Comparison of ENCODE assay signal across 1 cellular context in the genomic region with DNA sequence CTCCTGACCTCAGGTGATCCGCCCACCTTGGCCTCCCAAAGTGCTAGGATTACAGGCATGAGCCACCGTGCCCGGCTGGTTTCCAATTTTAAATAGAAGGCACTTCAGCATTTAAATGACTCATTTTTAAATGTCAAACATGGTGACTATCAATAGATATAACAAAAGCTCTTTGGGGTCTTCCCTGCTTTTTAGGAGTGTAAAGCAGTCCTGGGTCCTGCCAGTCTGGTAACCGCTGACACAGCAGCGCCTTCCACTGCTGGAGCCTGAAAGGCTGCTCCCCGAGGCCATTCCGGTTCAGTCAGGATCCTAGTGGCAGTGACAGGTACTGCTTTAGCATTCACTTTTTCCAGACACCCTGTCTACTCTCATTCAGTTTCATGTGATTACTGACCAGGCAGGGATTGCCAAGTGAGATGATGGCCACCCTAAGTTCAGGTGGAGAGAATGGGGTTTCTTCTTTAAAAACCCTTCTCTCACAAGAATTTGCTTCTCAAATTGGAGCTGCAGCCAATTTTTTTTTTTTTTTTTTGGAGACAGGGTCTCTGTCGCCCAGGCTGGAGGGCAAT.
TF ChIP-seq lines count a peak whose summit lies in the region.

No MANE protein-coding gene starts in this region.

TF ChIP-seq in HepG2, 621 proteins besides CTCF, POLR2A, EP300 and RAD21 (continued from another document and continues in another):
- TF ChIP-seq, protein P1, sequence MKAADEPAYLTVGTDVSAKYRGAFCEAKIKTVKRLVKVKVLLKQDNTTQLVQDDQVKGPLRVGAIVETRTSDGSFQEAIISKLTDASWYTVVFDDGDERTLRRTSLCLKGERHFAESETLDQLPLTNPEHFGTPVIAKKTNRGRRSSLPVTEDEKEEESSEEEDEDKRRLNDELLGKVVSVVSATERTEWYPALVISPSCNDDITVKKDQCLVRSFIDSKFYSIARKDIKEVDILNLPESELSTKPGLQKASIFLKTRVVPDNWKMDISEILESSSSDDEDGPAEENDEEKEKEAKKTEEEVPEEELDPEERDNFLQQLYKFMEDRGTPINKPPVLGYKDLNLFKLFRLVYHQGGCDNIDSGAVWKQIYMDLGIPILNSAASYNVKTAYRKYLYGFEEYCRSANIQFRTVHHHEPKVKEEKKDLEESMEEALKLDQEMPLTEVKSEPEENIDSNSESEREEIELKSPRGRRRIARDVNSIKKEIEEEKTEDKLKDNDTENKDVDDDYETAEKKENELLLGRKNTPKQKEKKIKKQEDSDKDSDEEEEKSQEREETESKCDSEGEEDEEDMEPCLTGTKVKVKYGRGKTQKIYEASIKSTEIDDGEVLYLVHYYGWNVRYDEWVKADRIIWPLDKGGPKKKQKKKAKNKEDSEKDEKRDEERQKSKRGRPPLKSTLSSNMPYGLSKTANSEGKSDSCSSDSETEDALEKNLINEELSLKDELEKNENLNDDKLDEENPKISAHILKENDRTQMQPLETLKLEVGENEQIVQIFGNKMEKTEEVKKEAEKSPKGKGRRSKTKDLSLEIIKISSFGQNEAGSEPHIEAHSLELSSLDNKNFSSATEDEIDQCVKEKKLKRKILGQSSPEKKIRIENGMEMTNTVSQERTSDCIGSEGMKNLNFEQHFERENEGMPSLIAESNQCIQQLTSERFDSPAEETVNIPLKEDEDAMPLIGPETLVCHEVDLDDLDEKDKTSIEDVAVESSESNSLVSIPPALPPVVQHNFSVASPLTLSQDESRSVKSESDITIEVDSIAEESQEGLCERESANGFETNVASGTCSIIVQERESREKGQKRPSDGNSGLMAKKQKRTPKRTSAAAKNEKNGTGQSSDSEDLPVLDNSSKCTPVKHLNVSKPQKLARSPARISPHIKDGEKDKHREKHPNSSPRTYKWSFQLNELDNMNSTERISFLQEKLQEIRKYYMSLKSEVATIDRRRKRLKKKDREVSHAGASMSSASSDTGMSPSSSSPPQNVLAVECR (CRISPR knock-in tag; IDR thresholded peaks at IDR 0.05; ENCODE audit: borderline replicate concordance), result peak; percentile 55; the same call in 1 of the 2 replicates
- TF ChIP-seq ZMYM4 (CRISPR knock-in tag; IDR thresholded peaks at IDR 0.05) (0 out of 2 replicates have a peak, but pooled peaks have one; percentile 22), PAWR (CRISPR knock-in tag; IDR thresholded peaks at IDR 0.05; ENCODE audit: borderline replicate concordance) (no peak), CC2D1A (CRISPR knock-in tag; IDR thresholded peaks at IDR 0.05) (peak; percentile 73; the same call in 1 of the 2 replicates), ZNF337 (CRISPR knock-in tag; IDR thresholded peaks at IDR 0.05; ENCODE audit: borderline replicate concordance, low read depth) (no peak), RFX5 (IDR thresholded peaks at IDR 0.05; ENCODE audit: low read depth, low read length) (peak; percentile 86), SATB2 (CRISPR knock-in tag; IDR thresholded peaks at IDR 0.05) (no peak), ZNF589 (CRISPR knock-in tag; conservative IDR thresholded peaks at IDR 0.05) (no peak), IRF2 (CRISPR knock-in tag; IDR thresholded peaks at IDR 0.05) (peak; percentile 74; the same call in 1 of the 2 replicates), ZNF34 (CRISPR knock-in tag; IDR thresholded peaks at IDR 0.05; ENCODE audit: borderline replicate concordance) (0 out of 2 replicates have a peak, but pooled peaks have one; percentile 59), AHR (CRISPR knock-in tag; IDR thresholded peaks at IDR 0.05) (0 out of 2 replicates have a peak, but pooled peaks have one; percentile 48), MEIS1 (CRISPR knock-in tag; IDR thresholded peaks at IDR 0.05; ENCODE audit: borderline replicate concordance) (peak; percentile 48; the same call in 1 of the 2 replicates), ZBTB7A (CRISPR knock-in tag; IDR thresholded peaks at IDR 0.05) (no peak), ZNF138 (CRISPR knock-in tag; IDR thresholded peaks at IDR 0.05; ENCODE audit: low read depth) (0 out of 2 replicates have a peak, but pooled peaks have one; percentile 54)
- TF ChIP-seq, protein P2, sequence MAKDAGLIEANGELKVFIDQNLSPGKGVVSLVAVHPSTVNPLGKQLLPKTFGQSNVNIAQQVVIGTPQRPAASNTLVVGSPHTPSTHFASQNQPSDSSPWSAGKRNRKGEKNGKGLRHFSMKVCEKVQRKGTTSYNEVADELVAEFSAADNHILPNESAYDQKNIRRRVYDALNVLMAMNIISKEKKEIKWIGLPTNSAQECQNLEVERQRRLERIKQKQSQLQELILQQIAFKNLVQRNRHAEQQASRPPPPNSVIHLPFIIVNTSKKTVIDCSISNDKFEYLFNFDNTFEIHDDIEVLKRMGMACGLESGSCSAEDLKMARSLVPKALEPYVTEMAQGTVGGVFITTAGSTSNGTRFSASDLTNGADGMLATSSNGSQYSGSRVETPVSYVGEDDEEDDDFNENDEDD (CRISPR knock-in tag; IDR thresholded peaks at IDR 0.05; ENCODE audit: borderline replicate concordance), result peak; percentile 42
- TF ChIP-seq, protein P3, sequence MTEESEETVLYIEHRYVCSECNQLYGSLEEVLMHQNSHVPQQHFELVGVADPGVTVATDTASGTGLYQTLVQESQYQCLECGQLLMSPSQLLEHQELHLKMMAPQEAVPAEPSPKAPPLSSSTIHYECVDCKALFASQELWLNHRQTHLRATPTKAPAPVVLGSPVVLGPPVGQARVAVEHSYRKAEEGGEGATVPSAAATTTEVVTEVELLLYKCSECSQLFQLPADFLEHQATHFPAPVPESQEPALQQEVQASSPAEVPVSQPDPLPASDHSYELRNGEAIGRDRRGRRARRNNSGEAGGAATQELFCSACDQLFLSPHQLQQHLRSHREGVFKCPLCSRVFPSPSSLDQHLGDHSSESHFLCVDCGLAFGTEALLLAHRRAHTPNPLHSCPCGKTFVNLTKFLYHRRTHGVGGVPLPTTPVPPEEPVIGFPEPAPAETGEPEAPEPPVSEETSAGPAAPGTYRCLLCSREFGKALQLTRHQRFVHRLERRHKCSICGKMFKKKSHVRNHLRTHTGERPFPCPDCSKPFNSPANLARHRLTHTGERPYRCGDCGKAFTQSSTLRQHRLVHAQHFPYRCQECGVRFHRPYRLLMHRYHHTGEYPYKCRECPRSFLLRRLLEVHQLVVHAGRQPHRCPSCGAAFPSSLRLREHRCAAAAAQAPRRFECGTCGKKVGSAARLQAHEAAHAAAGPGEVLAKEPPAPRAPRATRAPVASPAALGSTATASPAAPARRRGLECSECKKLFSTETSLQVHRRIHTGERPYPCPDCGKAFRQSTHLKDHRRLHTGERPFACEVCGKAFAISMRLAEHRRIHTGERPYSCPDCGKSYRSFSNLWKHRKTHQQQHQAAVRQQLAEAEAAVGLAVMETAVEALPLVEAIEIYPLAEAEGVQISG (CRISPR knock-in tag; IDR thresholded peaks at IDR 0.05), result peak; percentile 88
- TF ChIP-seq, protein P4, sequence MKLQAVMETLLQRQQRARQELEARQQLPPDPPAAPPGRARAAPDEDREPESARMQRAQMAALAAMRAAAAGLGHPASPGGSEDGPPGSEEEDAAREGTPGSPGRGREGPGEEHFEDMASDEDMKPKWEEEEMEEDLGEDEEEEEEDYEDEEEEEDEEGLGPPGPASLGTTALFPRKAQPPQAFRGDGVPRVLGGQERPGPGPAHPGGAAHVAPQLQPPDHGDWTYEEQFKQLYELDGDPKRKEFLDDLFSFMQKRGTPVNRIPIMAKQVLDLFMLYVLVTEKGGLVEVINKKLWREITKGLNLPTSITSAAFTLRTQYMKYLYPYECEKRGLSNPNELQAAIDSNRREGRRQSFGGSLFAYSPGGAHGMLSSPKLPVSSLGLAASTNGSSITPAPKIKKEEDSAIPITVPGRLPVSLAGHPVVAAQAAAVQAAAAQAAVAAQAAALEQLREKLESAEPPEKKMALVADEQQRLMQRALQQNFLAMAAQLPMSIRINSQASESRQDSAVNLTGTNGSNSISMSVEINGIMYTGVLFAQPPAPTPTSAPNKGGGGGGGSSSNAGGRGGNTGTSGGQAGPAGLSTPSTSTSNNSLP (IDR thresholded peaks at IDR 0.05; ENCODE audit: low read depth, low read length), result peak; percentile 57; the same call in 1 of the 2 replicates
- TF ChIP-seq, protein P5, sequence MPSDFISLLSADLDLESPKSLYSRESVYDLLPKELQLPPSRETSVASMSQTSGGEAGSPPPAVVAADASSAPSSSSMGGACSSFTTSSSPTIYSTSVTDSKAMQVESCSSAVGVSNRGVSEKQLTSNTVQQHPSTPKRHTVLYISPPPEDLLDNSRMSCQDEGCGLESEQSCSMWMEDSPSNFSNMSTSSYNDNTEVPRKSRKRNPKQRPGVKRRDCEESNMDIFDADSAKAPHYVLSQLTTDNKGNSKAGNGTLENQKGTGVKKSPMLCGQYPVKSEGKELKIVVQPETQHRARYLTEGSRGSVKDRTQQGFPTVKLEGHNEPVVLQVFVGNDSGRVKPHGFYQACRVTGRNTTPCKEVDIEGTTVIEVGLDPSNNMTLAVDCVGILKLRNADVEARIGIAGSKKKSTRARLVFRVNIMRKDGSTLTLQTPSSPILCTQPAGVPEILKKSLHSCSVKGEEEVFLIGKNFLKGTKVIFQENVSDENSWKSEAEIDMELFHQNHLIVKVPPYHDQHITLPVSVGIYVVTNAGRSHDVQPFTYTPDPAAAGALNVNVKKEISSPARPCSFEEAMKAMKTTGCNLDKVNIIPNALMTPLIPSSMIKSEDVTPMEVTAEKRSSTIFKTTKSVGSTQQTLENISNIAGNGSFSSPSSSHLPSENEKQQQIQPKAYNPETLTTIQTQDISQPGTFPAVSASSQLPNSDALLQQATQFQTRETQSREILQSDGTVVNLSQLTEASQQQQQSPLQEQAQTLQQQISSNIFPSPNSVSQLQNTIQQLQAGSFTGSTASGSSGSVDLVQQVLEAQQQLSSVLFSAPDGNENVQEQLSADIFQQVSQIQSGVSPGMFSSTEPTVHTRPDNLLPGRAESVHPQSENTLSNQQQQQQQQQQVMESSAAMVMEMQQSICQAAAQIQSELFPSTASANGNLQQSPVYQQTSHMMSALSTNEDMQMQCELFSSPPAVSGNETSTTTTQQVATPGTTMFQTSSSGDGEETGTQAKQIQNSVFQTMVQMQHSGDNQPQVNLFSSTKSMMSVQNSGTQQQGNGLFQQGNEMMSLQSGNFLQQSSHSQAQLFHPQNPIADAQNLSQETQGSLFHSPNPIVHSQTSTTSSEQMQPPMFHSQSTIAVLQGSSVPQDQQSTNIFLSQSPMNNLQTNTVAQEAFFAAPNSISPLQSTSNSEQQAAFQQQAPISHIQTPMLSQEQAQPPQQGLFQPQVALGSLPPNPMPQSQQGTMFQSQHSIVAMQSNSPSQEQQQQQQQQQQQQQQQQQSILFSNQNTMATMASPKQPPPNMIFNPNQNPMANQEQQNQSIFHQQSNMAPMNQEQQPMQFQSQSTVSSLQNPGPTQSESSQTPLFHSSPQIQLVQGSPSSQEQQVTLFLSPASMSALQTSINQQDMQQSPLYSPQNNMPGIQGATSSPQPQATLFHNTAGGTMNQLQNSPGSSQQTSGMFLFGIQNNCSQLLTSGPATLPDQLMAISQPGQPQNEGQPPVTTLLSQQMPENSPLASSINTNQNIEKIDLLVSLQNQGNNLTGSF (CRISPR knock-in tag; IDR thresholded peaks at IDR 0.05), result no peak
- TF ChIP-seq, protein P6, sequence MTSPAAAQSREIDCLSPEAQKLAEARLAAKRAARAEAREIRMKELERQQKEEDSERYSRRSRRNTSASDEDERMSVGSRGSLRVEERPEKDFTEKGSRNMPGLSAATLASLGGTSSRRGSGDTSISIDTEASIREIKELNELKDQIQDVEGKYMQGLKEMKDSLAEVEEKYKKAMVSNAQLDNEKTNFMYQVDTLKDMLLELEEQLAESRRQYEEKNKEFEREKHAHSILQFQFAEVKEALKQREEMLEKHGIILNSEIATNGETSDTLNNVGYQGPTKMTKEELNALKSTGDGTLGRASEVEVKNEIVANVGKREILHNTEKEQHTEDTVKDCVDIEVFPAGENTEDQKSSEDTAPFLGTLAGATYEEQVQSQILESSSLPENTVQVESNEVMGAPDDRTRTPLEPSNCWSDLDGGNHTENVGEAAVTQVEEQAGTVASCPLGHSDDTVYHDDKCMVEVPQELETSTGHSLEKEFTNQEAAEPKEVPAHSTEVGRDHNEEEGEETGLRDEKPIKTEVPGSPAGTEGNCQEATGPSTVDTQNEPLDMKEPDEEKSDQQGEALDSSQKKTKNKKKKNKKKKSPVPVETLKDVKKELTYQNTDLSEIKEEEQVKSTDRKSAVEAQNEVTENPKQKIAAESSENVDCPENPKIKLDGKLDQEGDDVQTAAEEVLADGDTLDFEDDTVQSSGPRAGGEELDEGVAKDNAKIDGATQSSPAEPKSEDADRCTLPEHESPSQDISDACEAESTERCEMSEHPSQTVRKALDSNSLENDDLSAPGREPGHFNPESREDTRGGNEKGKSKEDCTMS (CRISPR knock-in tag; conservative IDR thresholded peaks at IDR 0.05), result no peak
